15 cellular contexts compared by ENCODE assay signal in the genomic region with DNA sequence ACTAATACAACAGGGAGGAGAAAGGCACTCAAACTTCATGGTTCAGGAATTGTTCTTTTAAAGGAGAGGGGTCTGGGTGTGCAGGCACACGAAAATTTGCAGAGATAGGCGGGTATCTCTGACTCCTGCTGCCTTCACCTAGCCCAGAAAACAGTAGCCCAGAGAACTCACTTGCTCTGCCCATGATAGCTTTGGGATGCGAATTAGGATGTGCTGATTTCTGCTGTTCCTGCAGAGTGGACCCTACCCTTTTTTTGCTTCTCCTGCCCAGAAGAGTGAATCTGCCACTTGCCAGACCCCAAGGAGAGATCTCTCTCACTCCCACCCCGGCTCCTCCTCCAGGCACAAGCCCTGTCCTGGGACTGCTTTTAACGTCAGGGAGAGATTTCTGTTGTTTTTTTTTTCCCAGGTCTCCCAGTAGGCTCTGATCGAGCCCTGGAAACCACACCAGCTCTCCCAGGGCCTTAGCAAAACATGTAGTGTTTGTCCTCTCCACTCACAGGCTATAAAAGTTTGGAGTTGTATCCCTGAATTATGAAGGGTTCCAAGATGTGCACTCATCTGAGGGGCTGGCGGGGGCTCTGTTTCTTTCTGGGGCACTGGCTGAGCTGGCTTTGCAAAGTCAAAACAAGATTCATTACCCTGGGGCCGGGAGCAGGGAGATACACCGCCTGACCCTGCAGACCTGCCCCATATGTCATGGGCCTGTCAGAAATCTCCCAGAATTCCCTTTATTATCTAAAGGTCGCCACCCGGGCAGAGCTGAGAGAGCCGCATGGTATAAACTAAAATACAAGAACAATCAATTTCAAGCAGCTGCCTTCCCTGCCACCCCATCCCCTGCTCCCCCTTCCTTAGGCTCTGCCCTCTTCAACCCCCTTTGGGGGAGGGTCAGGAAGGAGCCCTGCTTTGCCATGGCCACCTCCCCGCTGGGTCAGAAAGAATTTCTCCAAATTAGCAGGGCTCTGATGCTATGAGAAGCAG. TPM values are rescaled to one million over a fixed set of nuclear protein-coding genes. Genes with fewer than 3 reads are reported as not detected.
DNase-seq lines count a peak whose midpoint lies in the region; TF ChIP-seq lines count a peak whose summit lies in the region.
"Had no signal": no experiment of that assay in that cellular context is flagged by ENCODE, and none has a peak within 500 bp of the region (broad histone marks: within the 10 kb centered on the region; RNA-seq: fewer than 3 reads in every experiment).

No MANE protein-coding gene starts in this region.

- DNase-seq in OCI-M1 (lab: John Stamatoyannopoulos, UW): peak; percentile 39
- peak; percentile 23 to 52 for DNase-seq in erythroblast (lab: John Stamatoyannopoulos, UW)
- no peak for DNase-seq in activated naive CD4-positive, alpha-beta T cell treated with anti-CD3 and anti-CD28 coated beads for 36 hours
- no peak for DNase-seq in cerebellar nuclear complex (lab: John Stamatoyannopoulos, UW)
- no peak for DNase-seq in NCI-H1048 (lab: John Stamatoyannopoulos, UW)
- no peak for DNase-seq in DMS 273 treated with DMSO at 0.1 percent for 48 hours (lab: John Stamatoyannopoulos, UW)
- DNase-seq: C1 segment of cervical spinal cord; Karpas-422; NCI-H2029 treated with DMSO at 0.1 percent for 48 hours; nucleus accumbens; stimulated activated CD4-positive, alpha-beta T cell treated with anti-CD3 and anti-CD28 coated beads, Interleukin-1b, Interleukin-23, amount 100 ng/mL, for 48 hours had no signal

- no peaks in the 10 kb centered on the region for H3K9me3 Mint-ChIP-seq in activated naive CD4-positive, alpha-beta T cell treated with anti-CD3 and anti-CD28 coated beads for 36 hours

- H3K36me3 Mint-ChIP-seq in activated naive CD4-positive, alpha-beta T cell treated with anti-CD3 and anti-CD28 coated beads for 36 hours (ENCODE audit: low read depth): no peaks in the 10 kb centered on the region
- H3K36me3 Mint-ChIP-seq: activated naive CD8-positive, alpha-beta T cell had no signal

- H3K4me3 Mint-ChIP-seq in activated naive CD4-positive, alpha-beta T cell treated with anti-CD3 and anti-CD28 coated beads for 36 hours: no peak overlapping the region
- H3K4me3 Mint-ChIP-seq: activated naive CD8-positive, alpha-beta T cell had no signal

- no peak for TF ChIP-seq POLR2A in erythroblast (IDR thresholded peaks at IDR 0.05; ENCODE audit: low read length)

- H3K4me3 ChIP-seq in muscle layer of duodenum (ENCODE audit: low read depth in 1 of 2, low read length in 2 of 2) (no peak overlapping the region), subcutaneous abdominal adipose tissue (ENCODE audit: low read depth in 1 of 5, low read length in 5 of 5) (no peak overlapping the region)

- no peaks in the 10 kb centered on the region for H3K36me3 ChIP-seq in muscle layer of duodenum (ENCODE audit: control insufficient read depth in 1 of 2, insufficient read depth in 2 of 2, low read length in 2 of 2)
- peaks cover 0 to 3% (median 0%) of the 10 kb centered on the region in 5 donors for H3K36me3 ChIP-seq in subcutaneous abdominal adipose tissue (ENCODE audit: control insufficient read depth in 5 of 5, insufficient read depth in 5 of 5, low read length in 5 of 5)

- H3K9me3 ChIP-seq in muscle layer of duodenum (ENCODE audit: control insufficient read depth in 1 of 2, low read length in 2 of 2): no peaks in the 10 kb centered on the region
- no peaks in the 10 kb centered on the region for H3K9me3 ChIP-seq in subcutaneous abdominal adipose tissue (ENCODE audit: control insufficient read depth in 5 of 5, low read length in 5 of 5)

- H3K27ac Mint-ChIP-seq in activated naive CD4-positive, alpha-beta T cell treated with anti-CD3 and anti-CD28 coated beads for 36 hours: no peak overlapping the region
- H3K27ac Mint-ChIP-seq: activated naive CD8-positive, alpha-beta T cell had no signal

- H3K4me1 Mint-ChIP-seq in activated naive CD4-positive, alpha-beta T cell treated with anti-CD3 and anti-CD28 coated beads for 36 hours (ENCODE audit: low read depth): no peaks in the 10 kb centered on the region

- H3K4me1 ChIP-seq in muscle layer of duodenum (ENCODE audit: control insufficient read depth in 1 of 2, insufficient read depth in 2 of 2, low read length in 2 of 2): peaks cover 22 to 43% of the 10 kb centered on the region in 2 donors
- H3K4me1 ChIP-seq in subcutaneous abdominal adipose tissue (ENCODE audit: control insufficient read depth in 5 of 5, insufficient read depth in 5 of 5, low read length in 5 of 5): peaks cover 7 to 57% (median 25%) of the 10 kb centered on the region in 5 donors

- CTCF ChIA-PET in activated naive CD4-positive, alpha-beta T cell treated with anti-CD3 and anti-CD28 coated beads for 36 hours (lab: Charles Lee): interaction anchor here (0.7 kb wide), 1 partner anchor 306 kb away, joined by 3 read pairs; no protein-coding TSS in a partner anchor

- peaks cover 11% of the 10 kb centered on the region for H3K27me3 Mint-ChIP-seq in activated naive CD4-positive, alpha-beta T cell treated with anti-CD3 and anti-CD28 coated beads for 36 hours (ENCODE audit: low read depth)

- H3K27ac ChIP-seq in muscle layer of duodenum (ENCODE audit: low read length) (peak overlapping the region; percentile 58), subcutaneous abdominal adipose tissue (ENCODE audit: low read depth, low read length) (peak overlapping the region; percentile 77)
- H3K27ac ChIP-seq: VCaP had no signal

- H3K27me3 ChIP-seq in muscle layer of duodenum (ENCODE audit: low read depth, low read length) (no peaks in the 10 kb centered on the region), subcutaneous abdominal adipose tissue (ENCODE audit: control insufficient read depth in 5 of 5, insufficient read depth in 4 of 5, low read length in 5 of 5) (no peaks in the 10 kb centered on the region)

- H3K9ac ChIP-seq in subcutaneous abdominal adipose tissue (ENCODE audit: low read length in 5 of 5): peak overlapping the region in 1 of 5 donors; percentile 14

- intact Hi-C loops in activated naive CD4-positive, alpha-beta T cell treated with anti-CD3 and anti-CD28 coated beads for 36 hours (cut with micrococcal nuclease): no loop called here

RNA-seq across cellular contexts. Expression of gene PLXNA2, which starts 17.9 kb away (rescaled TPM):
- under 1 TPM; 0.26 to 0.35 TPM for total RNA-seq in activated naive CD4-positive, alpha-beta T cell treated with anti-CD3 and anti-CD28 coated beads for 36 hours

Comparison
In these comparisons a context has a peak if more than half of its experiments do, and no peak if none do; other contexts are left out.
1. DNase-seq: peak in OCI-M1 (single experiment) and erythroblast (2 of 2); none in activated naive CD4-positive, alpha-beta T cell treated with anti-CD3 and anti-CD28 coated beads for 36 hours (single experiment), cerebellar nuclear complex (0 of 2), NCI-H1048 (single experiment) and DMS 273 treated with DMSO at 0.1 percent for 48 hours (single experiment).